Comparison of ENCODE assay signal across 12 cellular contexts in the genomic region with DNA sequence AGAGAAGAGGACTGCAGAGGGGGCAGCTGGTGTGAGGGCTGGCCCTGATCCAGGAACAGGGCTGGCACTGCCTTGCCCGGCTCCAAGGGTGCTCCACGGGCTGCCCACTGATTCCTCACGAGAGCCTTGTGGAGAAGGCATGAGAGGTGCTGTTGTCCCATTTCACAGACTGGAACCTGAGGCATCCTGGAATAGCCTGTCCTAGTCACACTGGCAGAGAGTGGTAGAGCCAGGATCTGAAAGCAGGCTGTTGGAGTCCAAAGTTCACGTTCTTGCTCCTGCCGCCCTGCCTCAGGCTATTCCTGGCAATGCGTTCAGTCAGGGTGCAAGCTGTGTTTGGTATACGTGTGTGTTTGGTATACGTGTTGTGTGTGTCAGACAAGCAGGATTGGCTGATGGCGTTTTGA. TPM values are rescaled to one million over a fixed set of nuclear protein-coding genes. Genes with fewer than 3 reads are reported as not detected.
DNase-seq lines count a peak whose midpoint lies in the region; ATAC-seq, FAIRE-seq and TF ChIP-seq lines count a peak whose summit lies in the region.
"Had no signal": no experiment of that assay in that cellular context is flagged by ENCODE, and none has a peak within 500 bp of the region (broad histone marks: within the 10 kb centered on the region; RNA-seq: fewer than 3 reads in every experiment).

No MANE protein-coding gene starts in this region.

- no peak overlapping the region for H2AFZ ChIP-seq in HepG2 (ENCODE audit: low read length)

- H3K9ac ChIP-seq in HepG2 (ENCODE audit: insufficient read depth, low read depth, low read length): peak overlapping the region; percentile 85

- CTCF ChIA-PET in HepG2 (lab: Yijun Ruan, JAX; ENCODE audit: low intra/inter-chr PET ratio, low total read pairs): no interaction called here

- no peak for DNase-seq in activated T-helper 1 cell treated with anti-CD3 and anti-CD28 coated beads, Interleukin-12 subunit alpha, Interleukin-12 subunit beta, Interleukin-2, Interleukin-4 antibody, amounts not matched to agents 30 ng/mL and 10 ng/mL and 1 ng/mL, durations not matched to agents 14 hours and 24 hours and 36 hours (ENCODE audit: low spot score)
- DNase-seq in HepG2 (ENCODE audit: low spot score) (peak; percentile 42), NCI-H2081 treated with DMSO at 0.1 percent for 48 hours (lab: John Stamatoyannopoulos, UW) (no peak), GF-D8 (lab: John Stamatoyannopoulos, UW) (no peak), SHP77 (lab: John Stamatoyannopoulos, UW) (no peak)
- DNase-seq: left ventricle myocardium superior; NCI-H345; stimulated activated CD4-positive, alpha-beta T cell treated with anti-CD3 and anti-CD28 coated beads, Interleukin-15, amount 100 ng/mL, for 24 hours; thyroid gland had no signal

- WGBS in HepG2 (ENCODE audit: low lambda C conversion rate): 31% methylated on average over 6 of the region's 9 CpGs

- ATAC-seq in HepG2 (no peak), GM18907 (IDR thresholded peaks at IDR 0.05; ENCODE audit: unreplicated experiment) (no peak)
- ATAC-seq: left ventricle myocardium superior had no signal

- BruUV-seq in HepG2 (replicated peaks; lab: Mats Ljungman, UMichigan): no TSS peak

- peaks cover 41% of the 10 kb centered on the region for H3K4me1 ChIP-seq in DOHH2 (ENCODE audit: control insufficient read depth, low read length)
- peaks cover 34% of the 10 kb centered on the region for H3K4me1 ChIP-seq in HepG2 (ENCODE audit: insufficient read depth, low read length)

- H3K36me3 ChIP-seq in DOHH2 (ENCODE audit: control insufficient read depth, low read length): peaks cover 73% of the 10 kb centered on the region
- H3K36me3 ChIP-seq in HepG2 (replicated peaks in 1 of 2; ENCODE audit: control insufficient read depth in 1 of 2, insufficient read depth in 2 of 2, low read length in 2 of 2): peaks cover 16 to 31% of the 10 kb centered on the region in 2 experiments

- H3K27me3 ChIP-seq in DOHH2 (ENCODE audit: control insufficient read depth, low read length) (no peaks in the 10 kb centered on the region), HepG2 (ENCODE audit: control insufficient read depth in 1 of 2, insufficient read depth in 2 of 2, low read length in 2 of 2) (no peaks in the 10 kb centered on the region; a peak in 1 of 5 replicates)
- H3K27me3 ChIP-seq: thyroid gland had no signal

- H3K27ac Mint-ChIP-seq in activated T-helper 1 cell treated with anti-CD3 and anti-CD28 coated beads, Interleukin-12 subunit alpha, Interleukin-12 subunit beta, Interleukin-2, Interleukin-4 antibody, amounts not matched to agents 30 ng/mL and 10 ng/mL and 1 ng/mL, durations not matched to agents 14 hours and 24 hours and 36 hours: peak overlapping the region; percentile 59

- intact Hi-C loops in activated T-helper 1 cell treated with anti-CD3 and anti-CD28 coated beads, Interleukin-12 subunit alpha, Interleukin-12 subunit beta, Interleukin-2, Interleukin-4 antibody, amounts not matched to agents 30 ng/mL and 10 ng/mL and 1 ng/mL, durations not matched to agents 14 hours and 24 hours and 36 hours (cut with micrococcal nuclease): loop anchor here (5.0 to 10.0 kb wide), 2 partner anchors 779 to 1509 kb away; a partner anchor contains a TSS
- intact Hi-C loops in HepG2 (cut with micrococcal nuclease; ENCODE audit: unreplicated experiment): no loop called here

- H3K9me3 ChIP-seq in DOHH2 (ENCODE audit: control insufficient read depth, insufficient read depth, low read length) (no peaks in the 10 kb centered on the region), HepG2 (ENCODE audit: low read length) (no peaks in the 10 kb centered on the region)
- H3K9me3 ChIP-seq: thyroid gland had no signal

- H4K20me1 ChIP-seq in DOHH2 (ENCODE audit: control insufficient read depth, insufficient read depth, low read depth, low read length) (peaks cover 18% of the 10 kb centered on the region; the same call in 1 of the 2 replicates), HepG2 (ENCODE audit: insufficient read depth, low read length) (peaks cover 8% of the 10 kb centered on the region; the same call in 1 of the 2 replicates)

- H3K27ac ChIP-seq in 22Rv1: peak overlapping the region; percentile 90
- H3K27ac ChIP-seq in DOHH2 (ENCODE audit: low read depth, low read length): no peak overlapping the region
- H3K27ac ChIP-seq in HepG2 (ENCODE audit: extremely low read length, insufficient read depth, low read length): peak overlapping the region; percentile 54

- H3K4me3 ChIP-seq in DOHH2 (ENCODE audit: low read length): peak overlapping the region; percentile 96
- peak overlapping the region in 2 of 3 experiments; percentile 14 to 32; a peak in 4 of 6 replicates for H3K4me3 ChIP-seq in HepG2 (replicated peaks in 1 of 3; ENCODE audit: insufficient read depth in 1 of 3, low read depth in 2 of 3, low read length in 3 of 3)
- H3K4me3 ChIP-seq: thyroid gland had no signal

- H3K4me2 ChIP-seq in DOHH2 (ENCODE audit: low read length): peak overlapping the region; percentile 94
- H3K4me2 ChIP-seq in HepG2 (ENCODE audit: low read depth, low read length): peak overlapping the region; percentile 92

- POLR2A ChIA-PET in HepG2 (lab: Yijun Ruan, JAX): interaction anchor here (0.7 to 1.2 kb wide), 3 partner anchors 19 to 198 kb away, joined by 3 read pairs; a partner anchor contains a TSS

- in situ Hi-C loops in HepG2 (cut with HindIII; ENCODE audit: extremely low pct_ligation_motif_present, low pct_unique_long_range_greater_than_20kb): no loop called here

- H3K4me3 Mint-ChIP-seq in activated T-helper 1 cell treated with anti-CD3 and anti-CD28 coated beads, Interleukin-12 subunit alpha, Interleukin-12 subunit beta, Interleukin-2, Interleukin-4 antibody, amounts not matched to agents 30 ng/mL and 10 ng/mL and 1 ng/mL, durations not matched to agents 14 hours and 24 hours and 36 hours: peak overlapping the region; percentile 88

- TF ChIP-seq POLR2A in HepG2 (IDR thresholded peaks at IDR 0.05; ENCODE audit: insufficient read depth in 1 of 2, low read depth in 2 of 2, low read length in 2 of 2): no peak

- peaks cover 71% of the 10 kb centered on the region for H3K79me2 ChIP-seq in DOHH2 (ENCODE audit: control insufficient read depth, low read length)
- H3K79me2 ChIP-seq in HepG2 (ENCODE audit: insufficient read depth, low read length): peaks cover 36% of the 10 kb centered on the region

- peaks cover 29% of the 10 kb centered on the region for H3K36me3 Mint-ChIP-seq in activated T-helper 1 cell treated with anti-CD3 and anti-CD28 coated beads, Interleukin-12 subunit alpha, Interleukin-12 subunit beta, Interleukin-2, Interleukin-4 antibody, amounts not matched to agents 30 ng/mL and 10 ng/mL and 1 ng/mL, durations not matched to agents 14 hours and 24 hours and 36 hours (ENCODE audit: low read depth)

- TF ChIP-seq CTCF in 22Rv1 (IDR thresholded peaks at IDR 0.05) (no peak), DOHH2 (IDR thresholded peaks at IDR 0.05; ENCODE audit: low read depth, low read length, poor library complexity, severe bottlenecking) (no peak), HepG2 (CRISPR knock-in tag; IDR thresholded peaks at IDR 0.05) (no peak)

- peaks cover 34% of the 10 kb centered on the region for H3K4me1 Mint-ChIP-seq in activated T-helper 1 cell treated with anti-CD3 and anti-CD28 coated beads, Interleukin-12 subunit alpha, Interleukin-12 subunit beta, Interleukin-2, Interleukin-4 antibody, amounts not matched to agents 30 ng/mL and 10 ng/mL and 1 ng/mL, durations not matched to agents 14 hours and 24 hours and 36 hours (ENCODE audit: low read depth)

- no peak for TF ChIP-seq EP300 in HepG2 (IDR thresholded peaks at IDR 0.05; ENCODE audit: low read depth in 2 of 2, low read length in 2 of 2)
- no peak for TF ChIP-seq EP300 in HepG2 (CRISPR knock-in tag; IDR thresholded peaks at IDR 0.05; ENCODE audit: borderline replicate concordance)

- peaks cover 20% of the 10 kb centered on the region for H3F3A ChIP-seq in DOHH2 (ENCODE audit: control insufficient read depth, insufficient read depth)

- TF ChIP-seq RAD21 in HepG2 (CRISPR knock-in tag; IDR thresholded peaks at IDR 0.05): no peak

- no peaks in the 10 kb centered on the region for H3K9me2 ChIP-seq in DOHH2 (replicated peaks; ENCODE audit: control insufficient read depth, low read length)

- H3K9me3 Mint-ChIP-seq in activated T-helper 1 cell treated with anti-CD3 and anti-CD28 coated beads, Interleukin-12 subunit alpha, Interleukin-12 subunit beta, Interleukin-2, Interleukin-4 antibody, amounts not matched to agents 30 ng/mL and 10 ng/mL and 1 ng/mL, durations not matched to agents 14 hours and 24 hours and 36 hours: no peaks in the 10 kb centered on the region

- H3K27me3 Mint-ChIP-seq in activated T-helper 1 cell treated with anti-CD3 and anti-CD28 coated beads, Interleukin-12 subunit alpha, Interleukin-12 subunit beta, Interleukin-2, Interleukin-4 antibody, amounts not matched to agents 30 ng/mL and 10 ng/mL and 1 ng/mL, durations not matched to agents 14 hours and 24 hours and 36 hours (ENCODE audit: insufficient read depth): no peaks in the 10 kb centered on the region

- FAIRE-seq in HepG2 (lab: Jason Lieb, UNC): no peak

RNA-seq across cellular contexts. Expression of a gene that starts 1.8 kb away (rescaled TPM):
- total RNA-seq in activated T-helper 1 cell treated with anti-CD3 and anti-CD28 coated beads, Interleukin-12 subunit alpha, Interleukin-12 subunit beta, Interleukin-2, Interleukin-4 antibody, amounts not matched to agents 30 ng/mL and 10 ng/mL and 1 ng/mL, durations not matched to agents 14 hours and 24 hours and 36 hours: 161 and 177 TPM in 2 replicates
- total RNA-seq in HepG2 (2016; rRNA removed; fragmentation: Illumina TruSeq; extraction: Trizol): 83.9 and 128 TPM in 2 replicates
- total RNA-seq in HepG2 (2016; cell fraction: cytosol; rRNA removed; fragmentation: Illumina TruSeq; extraction: Trizol; ENCODE audit: low read depth): 51.3 and 72.8 TPM in 2 replicates
- 89.5 and 137 TPM in 2 replicates for total RNA-seq in HepG2 (2016; cell fraction: insoluble cytoplasmic fraction; rRNA removed; fragmentation: Illumina TruSeq; extraction: Trizol)
- 77.4 and 86.1 TPM in 2 replicates for total RNA-seq in HepG2 (2016; cell fraction: membrane; rRNA removed; fragmentation: Illumina TruSeq; extraction: Trizol)
- total RNA-seq in HepG2 (2016; cell fraction: nucleus; rRNA removed; fragmentation: Illumina TruSeq; extraction: Trizol): 76.0 and 95.5 TPM in 2 replicates
- polyA plus RNA-seq in HepG2 (2011; rRNA removed): 135 and 164 TPM in 2 replicates
- polyA plus RNA-seq in HepG2 (2011; cell fraction: cytosol; rRNA removed): 82.7 and 131 TPM in 2 replicates
- 155 and 197 TPM in 2 replicates for polyA plus RNA-seq in HepG2 (2011; cell fraction: nucleus; rRNA removed)
- 64.5 and 73.8 TPM in 2 replicates for polyA plus RNA-seq in HepG2 (2012)
- polyA plus RNA-seq in HepG2 (2016; cell fraction: cytosol; fragmentation: Illumina TruSeq; extraction: Trizol; ENCODE audit: low read depth): 84.3 and 98.6 TPM in 2 replicates
- polyA plus RNA-seq in HepG2 (2016; cell fraction: insoluble cytoplasmic fraction; fragmentation: Illumina TruSeq; extraction: Trizol; ENCODE audit: low read depth): 87.8 and 97.0 TPM in 2 replicates
- 69.1 and 85.3 TPM in 2 replicates for polyA plus RNA-seq in HepG2 (2016; cell fraction: membrane; fragmentation: Illumina TruSeq; extraction: Trizol; ENCODE audit: low read depth)
- 191 and 194 TPM in 2 replicates for polyA plus RNA-seq in HepG2 (2016; cell fraction: nucleus; fragmentation: Illumina TruSeq; extraction: Trizol; ENCODE audit: insufficient read depth, low read depth)
- 95.9 and 234 TPM in 2 replicates for polyA minus RNA-seq in HepG2 (2011; rRNA and poly(A)+ RNA removed; ENCODE audit: low replicate concordance)
- 32.9 and 45.5 TPM in 2 replicates for polyA minus RNA-seq in HepG2 (2011; cell fraction: cytosol; rRNA and poly(A)+ RNA removed)
- polyA minus RNA-seq in HepG2 (2011; cell fraction: nucleus; rRNA and poly(A)+ RNA removed): 23.3 and 29.3 TPM in 2 replicates

RNA-seq across cellular contexts. Expression of a gene that starts 2.1 kb away (rescaled TPM):
- total RNA-seq in activated T-helper 1 cell treated with anti-CD3 and anti-CD28 coated beads, Interleukin-12 subunit alpha, Interleukin-12 subunit beta, Interleukin-2, Interleukin-4 antibody, amounts not matched to agents 30 ng/mL and 10 ng/mL and 1 ng/mL, durations not matched to agents 14 hours and 24 hours and 36 hours: 8.4 and 8.6 TPM in 2 replicates
- total RNA-seq in HepG2 (2016; rRNA removed; fragmentation: Illumina TruSeq; extraction: Trizol): 3.9 and 6.5 TPM in 2 replicates
- 1.5 and 2.2 TPM in 2 replicates for total RNA-seq in HepG2 (2016; cell fraction: cytosol; rRNA removed; fragmentation: Illumina TruSeq; extraction: Trizol; ENCODE audit: low read depth)
- total RNA-seq in HepG2 (2016; cell fraction: insoluble cytoplasmic fraction; rRNA removed; fragmentation: Illumina TruSeq; extraction: Trizol): 3.5 and 5.4 TPM in 2 replicates
- total RNA-seq in HepG2 (2016; cell fraction: membrane; rRNA removed; fragmentation: Illumina TruSeq; extraction: Trizol): 1.7 and 1.8 TPM in 2 replicates
- total RNA-seq in HepG2 (2016; cell fraction: nucleus; rRNA removed; fragmentation: Illumina TruSeq; extraction: Trizol): 6.4 and 6.8 TPM in 2 replicates
- 2.6 and 3.1 TPM in 2 replicates for polyA plus RNA-seq in HepG2 (2011; rRNA removed)
- polyA plus RNA-seq in HepG2 (2011; cell fraction: cytosol; rRNA removed): 2.5 and 3.1 TPM in 2 replicates
- 7.8 and 8.8 TPM in 2 replicates for polyA plus RNA-seq in HepG2 (2011; cell fraction: nucleus; rRNA removed)
- polyA plus RNA-seq in HepG2 (2012): 1.3 and 1.7 TPM in 2 replicates
- 0.84 and 1.9 TPM in 2 replicates for polyA plus RNA-seq in HepG2 (2016; cell fraction: cytosol; fragmentation: Illumina TruSeq; extraction: Trizol; ENCODE audit: low read depth)
- polyA plus RNA-seq in HepG2 (2016; cell fraction: insoluble cytoplasmic fraction; fragmentation: Illumina TruSeq; extraction: Trizol; ENCODE audit: low read depth): 2.3 and 3.3 TPM in 2 replicates
- 0.73 and 1.3 TPM in 2 replicates for polyA plus RNA-seq in HepG2 (2016; cell fraction: membrane; fragmentation: Illumina TruSeq; extraction: Trizol; ENCODE audit: low read depth)
- polyA plus RNA-seq in HepG2 (2016; cell fraction: nucleus; fragmentation: Illumina TruSeq; extraction: Trizol; ENCODE audit: insufficient read depth, low read depth): 8.2 and 9.2 TPM in 2 replicates
- polyA minus RNA-seq in HepG2 (2011; rRNA and poly(A)+ RNA removed; ENCODE audit: low replicate concordance): 6.7 and 28.4 TPM in 2 replicates
- 1.3 and 3.0 TPM in 2 replicates for polyA minus RNA-seq in HepG2 (2011; cell fraction: cytosol; rRNA and poly(A)+ RNA removed)
- 7.5 and 8.9 TPM in 2 replicates for polyA minus RNA-seq in HepG2 (2011; cell fraction: nucleus; rRNA and poly(A)+ RNA removed)

RNA-seq across cellular contexts. Expression of a gene that starts 18.9 kb away (rescaled TPM):
- total RNA-seq in activated T-helper 1 cell treated with anti-CD3 and anti-CD28 coated beads, Interleukin-12 subunit alpha, Interleukin-12 subunit beta, Interleukin-2, Interleukin-4 antibody, amounts not matched to agents 30 ng/mL and 10 ng/mL and 1 ng/mL, durations not matched to agents 14 hours and 24 hours and 36 hours: 22.4 and 24.0 TPM in 2 replicates
- total RNA-seq in HepG2 (2016; rRNA removed; fragmentation: Illumina TruSeq; extraction: Trizol): 38.3 and 39.6 TPM in 2 replicates
- total RNA-seq in HepG2 (2016; cell fraction: cytosol; rRNA removed; fragmentation: Illumina TruSeq; extraction: Trizol; ENCODE audit: low read depth): 20.2 and 25.8 TPM in 2 replicates
- 37.8 and 38.9 TPM in 2 replicates for total RNA-seq in HepG2 (2016; cell fraction: insoluble cytoplasmic fraction; rRNA removed; fragmentation: Illumina TruSeq; extraction: Trizol)
- 53.4 and 59.7 TPM in 2 replicates for total RNA-seq in HepG2 (2016; cell fraction: membrane; rRNA removed; fragmentation: Illumina TruSeq; extraction: Trizol)
- total RNA-seq in HepG2 (2016; cell fraction: nucleus; rRNA removed; fragmentation: Illumina TruSeq; extraction: Trizol): 27.1 and 27.5 TPM in 2 replicates
- polyA plus RNA-seq in HepG2 (2011; rRNA removed): 16.1 and 21.0 TPM in 2 replicates
- 16.3 and 20.9 TPM in 2 replicates for polyA plus RNA-seq in HepG2 (2011; cell fraction: cytosol; rRNA removed)
- polyA plus RNA-seq in HepG2 (2011; cell fraction: nucleus; rRNA removed): 49.0 and 57.5 TPM in 2 replicates
- polyA plus RNA-seq in HepG2 (2012): 13.3 and 14.5 TPM in 2 replicates
- polyA plus RNA-seq in HepG2 (2016; cell fraction: cytosol; fragmentation: Illumina TruSeq; extraction: Trizol; ENCODE audit: low read depth): 27.1 and 37.0 TPM in 2 replicates
- polyA plus RNA-seq in HepG2 (2016; cell fraction: insoluble cytoplasmic fraction; fragmentation: Illumina TruSeq; extraction: Trizol; ENCODE audit: low read depth): 36.5 and 40.8 TPM in 2 replicates
- 47.4 and 49.9 TPM in 2 replicates for polyA plus RNA-seq in HepG2 (2016; cell fraction: membrane; fragmentation: Illumina TruSeq; extraction: Trizol; ENCODE audit: low read depth)
- polyA plus RNA-seq in HepG2 (2016; cell fraction: nucleus; fragmentation: Illumina TruSeq; extraction: Trizol; ENCODE audit: insufficient read depth, low read depth): 44.7 and 46.3 TPM in 2 replicates
- polyA minus RNA-seq in HepG2 (2011; rRNA and poly(A)+ RNA removed; ENCODE audit: low replicate concordance): 15.3 and 46.5 TPM in 2 replicates
- 9.7 and 12.0 TPM in 2 replicates for polyA minus RNA-seq in HepG2 (2011; cell fraction: cytosol; rRNA and poly(A)+ RNA removed)
- 18.4 and 20.1 TPM in 2 replicates for polyA minus RNA-seq in HepG2 (2011; cell fraction: nucleus; rRNA and poly(A)+ RNA removed)
